In genomic region chr4:139624441-139625130, GRCh38 we compare ENCODE assay signal across 17 cellular contexts.
"Had no signal": no experiment of that assay in that cellular context is flagged by ENCODE, and none has a peak within 500 bp of the region (broad histone marks: within the 10 kb centered on the region; RNA-seq: fewer than 3 reads in every experiment).

No MANE protein-coding gene starts in this region.

- ATAC-seq: left lobe of liver; natural killer cell; psoas muscle; stimulated activated effector memory CD8-positive, alpha-beta T cell treated with anti-CD3 and anti-CD28 coated beads, Interleukin-12 subunit alpha, Interleukin-12 subunit beta, amount 100 ng/mL, for 72 hours; stimulated activated naive CD8-positive, alpha-beta T cell treated with anti-CD3 and anti-CD28 coated beads, Interleukin-15, Interleukin-2, amounts not matched to agents 100 U/mL and 50 U/mL, for 24 hours had no signal

- H3K27ac ChIP-seq: esophagus squamous epithelium, neutrophil, psoas muscle, right lobe of liver, suprapubic skin, thyroid gland had no signal

- DNase-seq: esophagus squamous epithelium; foreskin fibroblast; mammary epithelial cell; natural killer cell; psoas muscle; retina; stimulated activated CD4-positive, alpha-beta T cell treated with anti-CD3 and anti-CD28 coated beads, Interleukin-4, amount 100 ng/mL, for 1 hour; stimulated activated CD8-positive, alpha-beta memory T cell treated with anti-CD3 and anti-CD28 coated beads, Interleukin-4, amount 100 ng/mL, for 48 hours; stimulated activated naive CD8-positive, alpha-beta T cell treated with anti-CD3 and anti-CD28 coated beads, Interleukin-15, Interleukin-2, amounts not matched to agents 100 U/mL and 50 U/mL, for 24 hours had no signal

- H3K4me1 ChIP-seq: psoas muscle, right lobe of liver, suprapubic skin had no signal

- H3K4me3 Mint-ChIP-seq: dendritic cell treated with granulocyte-macrophage colony-stimulating factor and Interleukin-4, amounts not matched to agents 40 ng/mL and 50 ng/mL, for 4 days; natural killer cell; stimulated activated effector memory CD8-positive, alpha-beta T cell treated with anti-CD3 and anti-CD28 coated beads, Interleukin-12 subunit alpha, Interleukin-12 subunit beta, amount 100 ng/mL, for 72 hours; type B pancreatic cell had no signal

- H3K4me1 Mint-ChIP-seq: natural killer cell; stimulated activated effector memory CD8-positive, alpha-beta T cell treated with anti-CD3 and anti-CD28 coated beads, Interleukin-12 subunit alpha, Interleukin-12 subunit beta, amount 100 ng/mL, for 72 hours had no signal

- H3K36me3 Mint-ChIP-seq: natural killer cell; stimulated activated effector memory CD8-positive, alpha-beta T cell treated with anti-CD3 and anti-CD28 coated beads, Interleukin-12 subunit alpha, Interleukin-12 subunit beta, amount 100 ng/mL, for 72 hours; type B pancreatic cell had no signal

- H3K27me3 ChIP-seq: esophagus squamous epithelium, neutrophil, right lobe of liver, suprapubic skin, thyroid gland had no signal

- H3K36me3 ChIP-seq: neutrophil, right lobe of liver, suprapubic skin, thyroid gland had no signal

- H3K27ac Mint-ChIP-seq: dendritic cell treated with granulocyte-macrophage colony-stimulating factor and Interleukin-4, amounts not matched to agents 40 ng/mL and 50 ng/mL, for 4 days; natural killer cell; stimulated activated effector memory CD8-positive, alpha-beta T cell treated with anti-CD3 and anti-CD28 coated beads, Interleukin-12 subunit alpha, Interleukin-12 subunit beta, amount 100 ng/mL, for 72 hours; type B pancreatic cell had no signal

- H3K9me3 Mint-ChIP-seq: dendritic cell treated with granulocyte-macrophage colony-stimulating factor and Interleukin-4, amounts not matched to agents 40 ng/mL and 50 ng/mL, for 4 days; natural killer cell; stimulated activated effector memory CD8-positive, alpha-beta T cell treated with anti-CD3 and anti-CD28 coated beads, Interleukin-12 subunit alpha, Interleukin-12 subunit beta, amount 100 ng/mL, for 72 hours; type B pancreatic cell had no signal

- H3K9me3 ChIP-seq: esophagus squamous epithelium, neutrophil, psoas muscle, right lobe of liver, suprapubic skin, thyroid gland had no signal

- H3K4me3 ChIP-seq: esophagus squamous epithelium, psoas muscle, right lobe of liver, suprapubic skin, thyroid gland had no signal
